In the genomic region with DNA sequence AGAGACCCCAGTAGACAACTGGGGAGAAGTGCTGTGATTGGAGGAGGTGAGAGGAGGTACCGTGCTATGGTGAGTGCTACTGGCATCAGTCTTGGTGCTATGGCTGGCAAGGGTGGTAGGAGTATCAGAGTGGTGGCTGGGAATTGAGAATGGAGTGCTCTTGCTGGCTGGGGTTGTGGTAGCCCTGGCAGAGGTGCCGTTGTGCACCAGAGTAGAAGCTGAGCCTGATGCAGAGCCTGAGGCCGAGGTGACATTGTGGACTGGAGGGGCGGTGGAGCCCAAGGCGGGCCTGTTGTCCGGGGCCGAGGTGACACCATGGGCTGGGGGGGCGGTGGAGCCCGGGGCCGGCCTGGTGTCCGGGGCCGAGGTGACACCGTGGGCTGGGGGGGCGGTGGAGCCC, we compare ENCODE assay signal across 13 cellular contexts. TPM values are rescaled to one million over a fixed set of nuclear protein-coding genes. Genes with fewer than 3 reads are reported as not detected.
DNase-seq lines count a peak whose midpoint lies in the region; ATAC-seq and TF ChIP-seq lines count a peak whose summit lies in the region.
"Had no signal": no experiment of that assay in that cellular context is flagged by ENCODE, and none has a peak within 500 bp of the region (broad histone marks: within the 10 kb centered on the region; RNA-seq: fewer than 3 reads in every experiment).

No MANE protein-coding gene starts in this region.

- H3K4me1 ChIP-seq in right cardiac atrium (ENCODE audit: control insufficient read depth, insufficient read depth, low read length) (no peaks in the 10 kb centered on the region), mammary epithelial cell (ENCODE audit: insufficient read depth, low read length) (peaks cover 17% of the 10 kb centered on the region)

- H3K4me2 ChIP-seq in mammary epithelial cell (ENCODE audit: insufficient read depth, low read depth, low read length) = no peak overlapping the region

- H3K27ac ChIP-seq in right cardiac atrium (ENCODE audit: low read length) (no peak overlapping the region), mammary epithelial cell (ENCODE audit: insufficient read depth, low read depth, low read length) (no peak overlapping the region)
- H3K27ac ChIP-seq: WERI-Rb-1 had no signal

- intact Hi-C loops in activated naive CD4-positive, alpha-beta T cell treated with anti-CD3 and anti-CD28 coated beads for 36 hours (cut with micrococcal nuclease) = no loop called here
- intact Hi-C loops in activated CD4-positive, alpha-beta memory T cell treated with anti-CD3 and anti-CD28 coated beads for 36 hours (cut with micrococcal nuclease) = no loop called here
- intact Hi-C loops in right cardiac atrium (cut with DNase I) (no loop called here), mammary epithelial cell (cut with micrococcal nuclease) (no loop called here)

- POLR2A ChIA-PET in activated CD4-positive, alpha-beta memory T cell treated with anti-CD3 and anti-CD28 coated beads for 36 hours (lab: Charles Lee) = no interaction called here

- no peak for DNase-seq in activated naive CD4-positive, alpha-beta T cell treated with anti-CD3 and anti-CD28 coated beads for 36 hours
- DNase-seq in activated naive CD4-positive, alpha-beta T cell (lab: John Stamatoyannopoulos, UW) = no peak
- DNase-seq in activated CD4-positive, alpha-beta memory T cell treated with anti-CD3 and anti-CD28 coated beads for 36 hours = no peak
- DNase-seq in right cardiac atrium = peak; percentile 4 to 39 (median 30)
- DNase-seq in stimulated activated effector memory CD8-positive, alpha-beta T cell treated with anti-CD3 and anti-CD28 coated beads, Interleukin-12 subunit alpha, Interleukin-12 subunit beta, amount 100 ng/mL, for 72 hours (ENCODE audit: low spot score in 2 of 2) = no peak
- no peak for DNase-seq in kidney glomerular epithelial cell (lab: John Stamatoyannopoulos, UW)
- DNase-seq in mammary epithelial cell = no peak
- no peak for DNase-seq in NCI-H2107 treated with DMSO at 0.1 percent for 48 hours (lab: John Stamatoyannopoulos, UW; ENCODE audit: unreplicated experiment)
- DNase-seq: activated T-cell treated with anti-CD3 and anti-CD28 coated beads, Interleukin-2, amount 50 U/mL, for 72 hours; DMS53; stimulated activated CD4-positive, alpha-beta T cell treated with anti-CD3 and anti-CD28 coated beads, Interleukin-15, amount 100 ng/mL, for 24 hours; transverse colon; WERI-Rb-1 had no signal

- H3K9me3 Mint-ChIP-seq in activated naive CD4-positive, alpha-beta T cell treated with anti-CD3 and anti-CD28 coated beads for 36 hours = no peaks in the 10 kb centered on the region
- no peaks in the 10 kb centered on the region for H3K9me3 Mint-ChIP-seq in activated CD4-positive, alpha-beta memory T cell treated with anti-CD3 and anti-CD28 coated beads for 36 hours
- H3K9me3 Mint-ChIP-seq in stimulated activated effector memory CD8-positive, alpha-beta T cell treated with anti-CD3 and anti-CD28 coated beads, Interleukin-12 subunit alpha, Interleukin-12 subunit beta, amount 100 ng/mL, for 72 hours = no peaks in the 10 kb centered on the region
- H3K9me3 Mint-ChIP-seq: activated T-cell treated with anti-CD3 and anti-CD28 coated beads, Interleukin-2, amount 50 U/mL, for 72 hours had no signal

- H3K27me3 ChIP-seq in right cardiac atrium (ENCODE audit: control insufficient read depth, insufficient read depth) (no peaks in the 10 kb centered on the region), mammary epithelial cell (ENCODE audit: insufficient read depth, low read length) (no peaks in the 10 kb centered on the region)
- H3K27me3 ChIP-seq: transverse colon had no signal

- no peak overlapping the region for H2AFZ ChIP-seq in mammary epithelial cell (ENCODE audit: low read depth, low read length)

- dilution Hi-C loops in mammary epithelial cell (cut with HindIII; ENCODE audit: low sequenced_read_pairs) = no loop called here

- H4K20me1 ChIP-seq in mammary epithelial cell (ENCODE audit: insufficient read depth, low read length) = no peaks in the 10 kb centered on the region

- no peaks in the 10 kb centered on the region for H3K27me3 Mint-ChIP-seq in activated naive CD4-positive, alpha-beta T cell treated with anti-CD3 and anti-CD28 coated beads for 36 hours (ENCODE audit: low read depth)
- no peaks in the 10 kb centered on the region for H3K27me3 Mint-ChIP-seq in activated CD4-positive, alpha-beta memory T cell treated with anti-CD3 and anti-CD28 coated beads for 36 hours

- H3K4me3 Mint-ChIP-seq in activated naive CD4-positive, alpha-beta T cell treated with anti-CD3 and anti-CD28 coated beads for 36 hours = no peak overlapping the region
- H3K4me3 Mint-ChIP-seq in activated CD4-positive, alpha-beta memory T cell treated with anti-CD3 and anti-CD28 coated beads for 36 hours = no peak overlapping the region
- no peak overlapping the region for H3K4me3 Mint-ChIP-seq in stimulated activated effector memory CD8-positive, alpha-beta T cell treated with anti-CD3 and anti-CD28 coated beads, Interleukin-12 subunit alpha, Interleukin-12 subunit beta, amount 100 ng/mL, for 72 hours
- H3K4me3 Mint-ChIP-seq: activated T-cell treated with anti-CD3 and anti-CD28 coated beads, Interleukin-2, amount 50 U/mL, for 72 hours had no signal

- no peak for TF ChIP-seq CTCF in mammary epithelial cell (conservative IDR thresholded peaks at IDR 0.05 in 1 of 2, IDR thresholded peaks at IDR 0.05 in 1 of 2; ENCODE audit: extremely low read depth in 1 of 2, insufficient read depth in 1 of 2, low read depth in 1 of 2, low read length in 2 of 2)

- WGBS in right cardiac atrium = 85% methylated on average over 14 of the region's 14 CpGs
- WGBS in mammary epithelial cell (ENCODE audit: low coverage, missing lambda C conversion rate) = 100% methylated on average over 3 of the region's 14 CpGs

- CTCF ChIA-PET in activated naive CD4-positive, alpha-beta T cell treated with anti-CD3 and anti-CD28 coated beads for 36 hours (lab: Charles Lee) = no interaction called here
- CTCF ChIA-PET in activated CD4-positive, alpha-beta memory T cell treated with anti-CD3 and anti-CD28 coated beads for 36 hours (lab: Charles Lee) = interaction anchor here (0.7 kb wide), 1 partner anchor 15 kb away, joined by 3 read pairs; a partner anchor contains a TSS
- CTCF ChIA-PET in mammary epithelial cell (lab: Charles Lee; ENCODE audit: low non-redundant PET) = no interaction called here

- no peak for ATAC-seq in right cardiac atrium
- ATAC-seq in stimulated activated effector memory CD8-positive, alpha-beta T cell treated with anti-CD3 and anti-CD28 coated beads, Interleukin-12 subunit alpha, Interleukin-12 subunit beta, amount 100 ng/mL, for 72 hours = no peak
- ATAC-seq: activated T-cell treated with anti-CD3 and anti-CD28 coated beads, Interleukin-2, amount 50 U/mL, for 72 hours had no signal

- H3K4me3 ChIP-seq in right cardiac atrium (ENCODE audit: low read length) (no peak overlapping the region), mammary epithelial cell (replicated peaks in 1 of 3; ENCODE audit: insufficient read depth in 1 of 3, low read depth in 2 of 3, low read length in 3 of 3) (no peak overlapping the region)
- H3K4me3 ChIP-seq: transverse colon had no signal

- no peak overlapping the region for H3K9ac ChIP-seq in mammary epithelial cell (ENCODE audit: insufficient read depth, low read length)

- no TSS peak for BruUV-seq in mammary epithelial cell (replicated peaks; lab: Mats Ljungman, UMichigan)

- no peaks in the 10 kb centered on the region for H3K79me2 ChIP-seq in mammary epithelial cell (ENCODE audit: insufficient read depth, low read length)

- H3K36me3 Mint-ChIP-seq in activated naive CD4-positive, alpha-beta T cell treated with anti-CD3 and anti-CD28 coated beads for 36 hours (ENCODE audit: low read depth) = peaks cover 5% of the 10 kb centered on the region
- no peaks in the 10 kb centered on the region for H3K36me3 Mint-ChIP-seq in activated CD4-positive, alpha-beta memory T cell treated with anti-CD3 and anti-CD28 coated beads for 36 hours
- H3K36me3 Mint-ChIP-seq in stimulated activated effector memory CD8-positive, alpha-beta T cell treated with anti-CD3 and anti-CD28 coated beads, Interleukin-12 subunit alpha, Interleukin-12 subunit beta, amount 100 ng/mL, for 72 hours = peaks cover 27% of the 10 kb centered on the region

- H3K36me3 ChIP-seq in mammary epithelial cell (ENCODE audit: insufficient read depth, low read length) = no peaks in the 10 kb centered on the region
- H3K36me3 ChIP-seq: transverse colon, WERI-Rb-1 had no signal

- no peaks in the 10 kb centered on the region for H3K9me3 ChIP-seq in right cardiac atrium (ENCODE audit: control insufficient read depth, low read length)
- H3K9me3 ChIP-seq in mammary epithelial cell (replicated peaks; ENCODE audit: insufficient read depth, low read length) = no peaks in the 10 kb centered on the region
- H3K9me3 ChIP-seq: transverse colon had no signal

- peaks cover 11% of the 10 kb centered on the region for H3K4me1 Mint-ChIP-seq in activated naive CD4-positive, alpha-beta T cell treated with anti-CD3 and anti-CD28 coated beads for 36 hours (ENCODE audit: low read depth)
- peaks cover 11% of the 10 kb centered on the region for H3K4me1 Mint-ChIP-seq in activated CD4-positive, alpha-beta memory T cell treated with anti-CD3 and anti-CD28 coated beads for 36 hours (ENCODE audit: low read depth)
- peaks cover 22% of the 10 kb centered on the region for H3K4me1 Mint-ChIP-seq in stimulated activated effector memory CD8-positive, alpha-beta T cell treated with anti-CD3 and anti-CD28 coated beads, Interleukin-12 subunit alpha, Interleukin-12 subunit beta, amount 100 ng/mL, for 72 hours

- H3K27ac Mint-ChIP-seq in activated naive CD4-positive, alpha-beta T cell treated with anti-CD3 and anti-CD28 coated beads for 36 hours = peak overlapping the region; percentile 32
- peak overlapping the region; percentile 31 for H3K27ac Mint-ChIP-seq in activated CD4-positive, alpha-beta memory T cell treated with anti-CD3 and anti-CD28 coated beads for 36 hours
- peak overlapping the region; percentile 79 for H3K27ac Mint-ChIP-seq in stimulated activated effector memory CD8-positive, alpha-beta T cell treated with anti-CD3 and anti-CD28 coated beads, Interleukin-12 subunit alpha, Interleukin-12 subunit beta, amount 100 ng/mL, for 72 hours
- H3K27ac Mint-ChIP-seq: activated T-cell treated with anti-CD3 and anti-CD28 coated beads, Interleukin-2, amount 50 U/mL, for 72 hours had no signal

- in situ Hi-C loops in mammary epithelial cell (cut with MboI; ENCODE audit: low sequenced_read_pairs in 2 of 2) = no loop called here

RNA-seq across cellular contexts. Expression of a gene that starts 14.6 kb away (rescaled TPM):
- 1 to 10 TPM; 3.2 to 3.6 TPM for total RNA-seq in activated naive CD4-positive, alpha-beta T cell treated with anti-CD3 and anti-CD28 coated beads for 36 hours
- 1 to 10 TPM; 6.3 to 7.1 TPM for total RNA-seq in activated CD4-positive, alpha-beta memory T cell treated with anti-CD3 and anti-CD28 coated beads for 36 hours
- total RNA-seq in right cardiac atrium (under 1 TPM; 0.17 to 0.37 (median 0.26) TPM), mammary epithelial cell (1 to 10 TPM; 5.0 to 5.2 TPM)
- polyA plus RNA-seq in right cardiac atrium (0.18 TPM), mammary epithelial cell (2.0 TPM)
- polyA minus RNA-seq in mammary epithelial cell = 0.67 TPM

RNA-seq across cellular contexts. Expression of a gene that starts 15.2 kb away (rescaled TPM):
- total RNA-seq in activated naive CD4-positive, alpha-beta T cell treated with anti-CD3 and anti-CD28 coated beads for 36 hours = 100 to 1,000 TPM; 129 to 137 TPM
- total RNA-seq in activated CD4-positive, alpha-beta memory T cell treated with anti-CD3 and anti-CD28 coated beads for 36 hours = 100 to 1,000 TPM; 138 to 146 TPM
- total RNA-seq in right cardiac atrium (100 to 1,000 TPM; 122 to 150 (median 130) TPM), mammary epithelial cell (100 to 1,000 TPM in 1 of 2 donors, 10 to 100 TPM in 1; 62.7 to 177 TPM)
- polyA plus RNA-seq in right cardiac atrium (217 TPM), mammary epithelial cell (188 TPM)
- 164 TPM for polyA minus RNA-seq in mammary epithelial cell

RNA-seq across cellular contexts. Expression of a gene that starts 19.4 kb away (rescaled TPM):
- 10 to 100 TPM; 15.4 to 15.7 TPM for total RNA-seq in activated naive CD4-positive, alpha-beta T cell treated with anti-CD3 and anti-CD28 coated beads for 36 hours
- total RNA-seq in activated CD4-positive, alpha-beta memory T cell treated with anti-CD3 and anti-CD28 coated beads for 36 hours = 10 to 100 TPM; 15.6 to 17.3 TPM
- total RNA-seq in right cardiac atrium (10 to 100 TPM; 16.5 to 33.4 (median 20.1) TPM), mammary epithelial cell (10 to 100 TPM; 14.8 to 28.0 TPM)
- polyA plus RNA-seq in right cardiac atrium (19.6 TPM), mammary epithelial cell (10.8 TPM)
- 18.1 TPM for polyA minus RNA-seq in mammary epithelial cell

RNA-seq across cellular contexts. Expression of a gene that starts 20.2 kb away (rescaled TPM):
- total RNA-seq in activated naive CD4-positive, alpha-beta T cell treated with anti-CD3 and anti-CD28 coated beads for 36 hours = 10 to 100 TPM; 46.8 to 47.4 TPM
- total RNA-seq in activated CD4-positive, alpha-beta memory T cell treated with anti-CD3 and anti-CD28 coated beads for 36 hours = 10 to 100 TPM; 45.2 to 47.9 TPM
- total RNA-seq in right cardiac atrium (10 to 100 TPM; 20.1 to 24.3 (median 21.1) TPM), mammary epithelial cell (10 to 100 TPM; 34.2 to 49.3 TPM)
- polyA plus RNA-seq in right cardiac atrium (31.9 TPM), mammary epithelial cell (82.0 TPM)
- polyA minus RNA-seq in mammary epithelial cell = 31.0 TPM

RNA-seq across cellular contexts. Expression of a gene that starts 47.9 kb away (rescaled TPM):
- total RNA-seq in activated naive CD4-positive, alpha-beta T cell treated with anti-CD3 and anti-CD28 coated beads for 36 hours = 10 to 100 TPM; 31.4 to 35.5 TPM
- 10 to 100 TPM; 34.1 to 37.7 TPM for total RNA-seq in activated CD4-positive, alpha-beta memory T cell treated with anti-CD3 and anti-CD28 coated beads for 36 hours
- total RNA-seq in right cardiac atrium (10 to 100 TPM; 71.2 to 81.6 (median 74.6) TPM), mammary epithelial cell (10 to 100 TPM; 27.2 to 67.9 TPM)
- polyA plus RNA-seq in right cardiac atrium (186 TPM), mammary epithelial cell (76.4 TPM)
- 1.8 TPM for polyA minus RNA-seq in mammary epithelial cell

Comparison
In these comparisons a context has a peak if more than half of its experiments do, and no peak if none do; other contexts are left out.
1. DNase-seq: peak in right cardiac atrium (3 of 3); none in activated naive CD4-positive, alpha-beta T cell treated with anti-CD3 and anti-CD28 coated beads for 36 hours (single experiment), activated naive CD4-positive, alpha-beta T cell (0 of 4), activated CD4-positive, alpha-beta memory T cell treated with anti-CD3 and anti-CD28 coated beads for 36 hours (single experiment), stimulated activated effector memory CD8-positive, alpha-beta T cell treated with anti-CD3 and anti-CD28 coated beads, Interleukin-12 subunit alpha, Interleukin-12 subunit beta, amount 100 ng/mL, for 72 hours (0 of 2), kidney glomerular epithelial cell (single experiment), mammary epithelial cell (single experiment) and NCI-H2107 treated with DMSO at 0.1 percent for 48 hours (single experiment).
2. Peak in every context shown above with its lines, with median percentiles within 50 percentile points of each other: H3K27ac Mint-ChIP-seq.